9 cellular contexts compared by ENCODE assay signal in the genomic region with DNA sequence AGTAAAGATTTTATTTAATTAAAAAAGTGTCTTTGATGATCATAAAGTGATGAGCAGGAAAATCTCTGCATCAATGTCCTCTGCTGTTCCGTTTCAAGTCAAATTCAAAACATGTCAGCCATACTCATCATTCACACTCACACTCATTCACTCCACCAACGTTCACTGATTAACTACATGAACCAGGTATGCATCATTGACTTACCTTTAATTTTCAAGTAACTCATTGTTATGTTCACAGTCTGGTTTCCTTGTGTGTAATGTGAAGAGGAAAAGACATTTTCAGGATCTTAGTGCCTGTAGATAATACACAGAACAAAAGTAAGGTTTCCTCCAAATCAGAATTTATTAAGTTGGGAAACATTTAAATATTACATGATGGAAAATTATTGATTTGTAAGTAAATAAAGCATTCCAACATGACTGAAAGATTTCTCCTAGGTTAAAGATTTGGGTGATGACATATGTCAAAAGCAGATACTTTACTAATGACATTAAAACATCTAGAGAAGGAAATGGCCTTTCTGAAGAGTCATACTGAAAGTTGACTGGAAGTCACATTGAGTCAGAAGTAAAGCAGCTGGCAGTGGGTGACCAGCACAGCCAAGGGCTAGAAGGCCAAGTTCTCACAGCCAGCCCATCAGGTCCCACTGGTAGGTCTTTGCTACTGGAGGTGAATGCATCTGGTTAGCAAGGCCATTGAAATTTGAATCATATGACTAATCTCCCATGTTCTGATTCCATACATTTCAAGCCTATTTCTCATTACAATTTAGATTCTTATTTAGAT.
A peak's percentile ranks its signal among the peaks of the same experiment; 100 is the strongest.
DNase-seq lines count a peak whose midpoint lies in the region; ATAC-seq and TF ChIP-seq lines count a peak whose summit lies in the region.
"Had no signal": no experiment of that assay in that cellular context is flagged by ENCODE, and none has a peak within 500 bp of the region (broad histone marks: within the 10 kb centered on the region; RNA-seq: fewer than 3 reads in every experiment).

No MANE protein-coding gene starts in this region.

- H3K27me3 Mint-ChIP-seq in activated T-helper 2 cell treated with anti-CD3 and anti-CD28 coated beads, Interferon-gamma antibody, Interleukin-2, Interleukin-4, amounts not matched to agents 10 μg/mL and 5 μg/mL and 100 μg/mL, durations not matched to agents 14 hours and 24 hours and 36 hours (ENCODE audit: low read depth): no peaks in the 10 kb centered on the region
- H3K27me3 Mint-ChIP-seq in nephron progenitor cell (ENCODE audit: low read depth, poor library complexity): no peaks in the 10 kb centered on the region

- peak; percentile 63 for DNase-seq in iris pigment epithelial cell (ENCODE audit: low read depth)
- no peak for DNase-seq in hippocampal formation (lab: John Stamatoyannopoulos, UW)
- DNase-seq in activated T-helper 2 cell treated with anti-CD3 and anti-CD28 coated beads, Interferon-gamma antibody, Interleukin-2, Interleukin-4, amounts not matched to agents 10 μg/mL and 5 μg/mL and 100 μg/mL, durations not matched to agents 14 hours and 24 hours and 36 hours (ENCODE audit: low spot score): no peak
- DNase-seq in nephron progenitor cell: no peak
- DNase-seq in SK-N-DZ (ENCODE audit: low spot score): no peak
- DNase-seq: activated gamma-delta T cell had no signal

- ATAC-seq in GM18508 (IDR thresholded peaks at IDR 0.05; ENCODE audit: insufficient read depth, unreplicated experiment) (peak; percentile 97), GM21825 (IDR thresholded peaks at IDR 0.05; ENCODE audit: unreplicated experiment) (peak; percentile 98), HG03565 (IDR thresholded peaks at IDR 0.05; ENCODE audit: unreplicated experiment) (peak; percentile 99)

- H3K36me3 Mint-ChIP-seq in activated T-helper 2 cell treated with anti-CD3 and anti-CD28 coated beads, Interferon-gamma antibody, Interleukin-2, Interleukin-4, amounts not matched to agents 10 μg/mL and 5 μg/mL and 100 μg/mL, durations not matched to agents 14 hours and 24 hours and 36 hours (ENCODE audit: low read depth): no peaks in the 10 kb centered on the region
- H3K36me3 Mint-ChIP-seq in nephron progenitor cell (ENCODE audit: low read depth): peaks cover 18% of the 10 kb centered on the region

- TF ChIP-seq CTCF in nephron progenitor cell (IDR thresholded peaks at IDR 0.05): no peak

- intact Hi-C loops in activated T-helper 2 cell treated with anti-CD3 and anti-CD28 coated beads, Interferon-gamma antibody, Interleukin-2, Interleukin-4, amounts not matched to agents 10 μg/mL and 5 μg/mL and 100 μg/mL, durations not matched to agents 14 hours and 24 hours and 36 hours (cut with micrococcal nuclease): no loop called here

- H3K4me1 Mint-ChIP-seq in activated T-helper 2 cell treated with anti-CD3 and anti-CD28 coated beads, Interferon-gamma antibody, Interleukin-2, Interleukin-4, amounts not matched to agents 10 μg/mL and 5 μg/mL and 100 μg/mL, durations not matched to agents 14 hours and 24 hours and 36 hours (ENCODE audit: low read depth): no peaks in the 10 kb centered on the region
- peaks cover 17% of the 10 kb centered on the region for H3K4me1 Mint-ChIP-seq in nephron progenitor cell

- no peak overlapping the region for H3K4me3 Mint-ChIP-seq in activated T-helper 2 cell treated with anti-CD3 and anti-CD28 coated beads, Interferon-gamma antibody, Interleukin-2, Interleukin-4, amounts not matched to agents 10 μg/mL and 5 μg/mL and 100 μg/mL, durations not matched to agents 14 hours and 24 hours and 36 hours (ENCODE audit: low read depth)
- H3K4me3 Mint-ChIP-seq in nephron progenitor cell: no peak overlapping the region

- H3K27ac Mint-ChIP-seq in activated T-helper 2 cell treated with anti-CD3 and anti-CD28 coated beads, Interferon-gamma antibody, Interleukin-2, Interleukin-4, amounts not matched to agents 10 μg/mL and 5 μg/mL and 100 μg/mL, durations not matched to agents 14 hours and 24 hours and 36 hours: no peak overlapping the region
- H3K27ac Mint-ChIP-seq in nephron progenitor cell: no peak overlapping the region

- H3K9me3 Mint-ChIP-seq in activated T-helper 2 cell treated with anti-CD3 and anti-CD28 coated beads, Interferon-gamma antibody, Interleukin-2, Interleukin-4, amounts not matched to agents 10 μg/mL and 5 μg/mL and 100 μg/mL, durations not matched to agents 14 hours and 24 hours and 36 hours: no peaks in the 10 kb centered on the region
- H3K9me3 Mint-ChIP-seq in nephron progenitor cell: peaks cover 3% of the 10 kb centered on the region
